22 cellular contexts compared by ENCODE assay signal in genomic region chr11:70696564-70696963, GRCh38.
DNase-seq lines count a peak whose midpoint lies in the region; FAIRE-seq and TF ChIP-seq lines count a peak whose summit lies in the region.
"Had no signal": no experiment of that assay in that cellular context is flagged by ENCODE, and none has a peak within 500 bp of the region (broad histone marks: within the 10 kb centered on the region; RNA-seq: fewer than 3 reads in every experiment).

No MANE protein-coding gene starts in this region.

- H3K4me3 ChIP-seq in HEK293 (ENCODE audit: low read depth, low read length) (no peak overlapping the region), kidney (ENCODE audit: low read length in 2 of 2) (no peak overlapping the region), osteoblast (ENCODE audit: insufficient read depth, low read length) (no peak overlapping the region)
- H3K4me3 ChIP-seq: BLaER1 had no signal

- POLR2A ChIA-PET in HEK293 (lab: Yijun Ruan, JAX): no interaction called here

- H3K9ac ChIP-seq in kidney (ENCODE audit: low read length in 2 of 2): no peak overlapping the region
- H3K9ac ChIP-seq: BLaER1 had no signal

- H4K20me1 ChIP-seq in osteoblast (ENCODE audit: insufficient read depth, low read length): no peaks in the 10 kb centered on the region
- H4K20me1 ChIP-seq: BLaER1 had no signal

- CTCF ChIA-PET in HEK293 (lab: Yijun Ruan, JAX): no interaction called here

- intact Hi-C loops in kidney (cut with DNase I): no loop called here

- DNase-seq in kidney (peak; percentile 17), osteoblast (ENCODE audit: insufficient read length, low spot score, missing footprints) (peak; percentile 74), SKM-1 (lab: John Stamatoyannopoulos, UW; ENCODE audit: unreplicated experiment) (no peak), hippocampal formation (lab: John Stamatoyannopoulos, UW) (no peak)
- DNase-seq: 8988T; ACHN; BE2C; CD4-positive, alpha-beta memory T cell; CD4-positive, CD25-positive, alpha-beta regulatory T cell; COR-L47; DMS 273 treated with DMSO at 0.1 percent for 48 hours; DMS153; DMS53; DMS79; DND-41; EL; GDM1 had no signal

- H2AFZ ChIP-seq in osteoblast (ENCODE audit: low read length): no peak overlapping the region

- FAIRE-seq in kidney (lab: Jason Lieb, UNC): no peak
- FAIRE-seq: A204.1, GM12891, GM19239 had no signal

- TF ChIP-seq CTCF in HEK293 (tag by site-specific recombination; IDR thresholded peaks at IDR 0.05) (no peak), kidney (IDR thresholded peaks at IDR 0.05; ENCODE audit: borderline replicate concordance, extremely low read depth, insufficient read depth) (no peak), osteoblast (IDR thresholded peaks at IDR 0.05; ENCODE audit: extremely low read depth, low read depth, low read length) (no peak)

- H3K9me3 ChIP-seq in HEK293 (ENCODE audit: control insufficient read depth, insufficient read depth, low read depth, low read length): no peaks in the 10 kb centered on the region
- H3K9me3 ChIP-seq in kidney (ENCODE audit: control insufficient read depth in 1 of 2, low read length in 2 of 2): no peaks in the 10 kb centered on the region
- H3K9me3 ChIP-seq in osteoblast (ENCODE audit: low read depth, low read length): no peaks in the 10 kb centered on the region
- H3K9me3 ChIP-seq: BE2C had no signal

- H3K36me3 ChIP-seq in HEK293 (ENCODE audit: control insufficient read depth in 2 of 2, insufficient read depth in 1 of 2, low read length in 2 of 2) (no peaks in the 10 kb centered on the region), kidney (ENCODE audit: control insufficient read depth in 1 of 2, insufficient read depth in 2 of 2, low read length in 2 of 2) (peaks cover 0 to 8% of the 10 kb centered on the region in 2 donors), osteoblast (ENCODE audit: insufficient read depth, low read length) (no peaks in the 10 kb centered on the region)
- H3K36me3 ChIP-seq: BE2C, BLaER1 had no signal

- H3K79me2 ChIP-seq in osteoblast (ENCODE audit: insufficient read depth, low read length): no peaks in the 10 kb centered on the region

- no peaks in the 10 kb centered on the region for H3K27me3 ChIP-seq in osteoblast (ENCODE audit: insufficient read depth, low read length)
- H3K27me3 ChIP-seq: BE2C, BLaER1 had no signal

- H3K4me2 ChIP-seq in osteoblast (ENCODE audit: insufficient read depth, low read length): no peak overlapping the region
- H3K4me2 ChIP-seq: BLaER1 had no signal

- H3K27ac ChIP-seq in HEK293 (ENCODE audit: extremely low read depth, low read depth, low read length) (no peak overlapping the region), kidney (ENCODE audit: low read depth in 2 of 2, low read length in 2 of 2) (no peak overlapping the region), osteoblast (ENCODE audit: low read depth, low read length) (no peak overlapping the region)
- H3K27ac ChIP-seq: BLaER1 had no signal

- H3K4me1 ChIP-seq in HEK293 (ENCODE audit: control insufficient read depth, insufficient read depth, low read length): no peaks in the 10 kb centered on the region
- peaks cover 3 to 4% of the 10 kb centered on the region in 2 donors for H3K4me1 ChIP-seq in kidney (ENCODE audit: control insufficient read depth in 1 of 2, insufficient read depth in 1 of 2, low read depth in 1 of 2, low read length in 2 of 2)
- no peaks in the 10 kb centered on the region for H3K4me1 ChIP-seq in osteoblast (ENCODE audit: insufficient read depth, low read length)

TF ChIP-seq in HEK293, 187 proteins besides CTCF, POLR2A, EP300 and RAD21:
- TF ChIP-seq ZNF140 (tag by site-specific recombination; IDR thresholded peaks at IDR 0.05) (peak; percentile 80), ZNF571 (tag by site-specific recombination; IDR thresholded peaks at IDR 0.05) (no peak)

Comparison
In these comparisons a context has a peak if more than half of its experiments do, and no peak if none do; other contexts are left out.
1. DNase-seq: peak in kidney (single experiment) and osteoblast (single experiment); none in SKM-1 (single experiment) and hippocampal formation (0 of 2).